Comparison of ENCODE assay signal across 12 cellular contexts in the genomic region with DNA sequence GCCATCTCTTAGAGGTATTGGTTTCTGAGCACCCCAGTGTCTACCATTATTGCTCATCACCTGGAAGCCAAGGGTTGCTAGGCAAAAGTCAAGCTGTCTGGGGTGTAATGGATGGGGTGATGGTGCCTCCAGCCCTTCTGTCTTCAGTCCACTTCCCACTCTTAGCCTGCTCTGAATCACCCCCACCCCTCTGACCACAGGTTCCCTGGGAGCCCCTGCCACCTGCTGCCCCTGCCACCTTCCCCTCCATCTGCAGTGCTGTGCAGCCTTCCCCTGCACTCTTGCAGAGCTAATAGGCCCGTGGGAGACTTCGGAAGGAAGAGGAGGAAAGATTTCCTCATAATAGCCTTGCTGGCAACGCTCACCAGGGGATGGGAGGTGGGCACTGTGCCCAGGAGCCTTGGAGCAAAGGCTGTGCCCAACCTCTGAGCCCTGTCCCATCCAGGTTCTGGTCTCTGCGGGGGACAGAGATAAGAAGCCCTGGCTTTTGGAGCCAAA. TPM values are rescaled to one million over a fixed set of nuclear protein-coding genes. Genes with fewer than 3 reads are reported as not detected.
DNase-seq lines count a peak whose midpoint lies in the region; ATAC-seq and TF ChIP-seq lines count a peak whose summit lies in the region.
"Had no signal": no experiment of that assay in that cellular context is flagged by ENCODE, and none has a peak within 500 bp of the region (broad histone marks: within the 10 kb centered on the region; RNA-seq: fewer than 3 reads in every experiment).

No MANE protein-coding gene starts in this region.

- peaks cover 1 to 9% of the 10 kb centered on the region in 2 donors for H3K36me3 Mint-ChIP-seq in activated T-cell treated with anti-CD3 and anti-CD28 coated beads, Interleukin-2, amount 50 U/mL, for 72 hours (ENCODE audit: insufficient read depth in 2 of 2)

- H3K36me3 ChIP-seq in lung (ENCODE audit: control insufficient read depth in 2 of 2, insufficient read depth in 2 of 2, low read length in 2 of 2) (peaks cover 11 to 60% of the 10 kb centered on the region in 2 donors), upper lobe of left lung (peaks cover 34 to 84% (median 73%) of the 10 kb centered on the region in 4 donors)

- peak overlapping the region; percentile 52 to 60 for H3K27ac ChIP-seq in lung (ENCODE audit: low read depth in 1 of 2, low read length in 1 of 2)
- peak overlapping the region; percentile 61 to 83 (median 74) for H3K27ac ChIP-seq in upper lobe of left lung
- H3K27ac ChIP-seq: BLaER1 had no signal

- no peaks in the 10 kb centered on the region for H3K27me3 Mint-ChIP-seq in activated T-cell treated with anti-CD3 and anti-CD28 coated beads, Interleukin-2, amount 50 U/mL, for 72 hours (ENCODE audit: low read depth)
- H3K27me3 Mint-ChIP-seq: activated T-cell treated with anti-CD3 and anti-CD28 coated beads, Interleukin-2, amount 50 U/mL, for 24 hours had no signal

- no peaks in the 10 kb centered on the region for H3K9me3 Mint-ChIP-seq in activated T-cell treated with anti-CD3 and anti-CD28 coated beads, Interleukin-2, amount 50 U/mL, for 72 hours
- H3K9me3 Mint-ChIP-seq: activated T-cell treated with anti-CD3 and anti-CD28 coated beads, Interleukin-2, amount 50 U/mL, for 24 hours had no signal

- TF ChIP-seq CTCF in astrocyte of the spinal cord (IDR thresholded peaks at IDR 0.05; ENCODE audit: low read depth, low read length) (no peak), lung (IDR thresholded peaks at IDR 0.05; ENCODE audit: control extremely low read depth, extremely low read depth) (no peak), upper lobe of left lung (IDR thresholded peaks at IDR 0.05) (no peak), GM10248 (IDR thresholded peaks at IDR 0.05; ENCODE audit: control extremely low read depth, extremely low read depth, low read depth, missing control alignments) (no peak)

- POLR2A ChIA-PET in GM10248 (lab: Yijun Ruan, JAX) = no interaction called here

- in situ Hi-C loops in astrocyte of the spinal cord (cut with HindIII; ENCODE audit: low sequenced_read_pairs) = no loop called here

- no peak overlapping the region for H3K27ac Mint-ChIP-seq in activated T-cell treated with anti-CD3 and anti-CD28 coated beads, Interleukin-2, amount 50 U/mL, for 72 hours

- TF ChIP-seq POLR2A in upper lobe of left lung (IDR thresholded peaks at IDR 0.05) = no peak

- H3K4me3 Mint-ChIP-seq in activated T-cell treated with anti-CD3 and anti-CD28 coated beads, Interleukin-2, amount 50 U/mL, for 72 hours = peak overlapping the region; percentile 80 to 81

- H3K27me3 ChIP-seq in lung (ENCODE audit: control insufficient read depth, insufficient read depth) (no peaks in the 10 kb centered on the region), upper lobe of left lung (no peaks in the 10 kb centered on the region)
- H3K27me3 ChIP-seq: BLaER1 had no signal

- DNase-seq in activated T-cell treated with anti-CD3 and anti-CD28 coated beads, Interleukin-2, amount 50 U/mL, for 72 hours = peak; percentile 17 to 25
- DNase-seq in activated T-cell treated with anti-CD3 and anti-CD28 coated beads for 4 hours (no peak), astrocyte of the spinal cord (ENCODE audit: low read depth, low spot score) (peak; percentile 41), lung (ENCODE audit: low spot score) (peak; percentile 45), upper lobe of left lung (no peak), GM10248 (ENCODE audit: extremely low spot score) (no peak), SKM-1 treated with dmso at 0.1 percent for 144 hours (lab: John Stamatoyannopoulos, UW; ENCODE audit: unreplicated experiment) (no peak), SW480 (ENCODE audit: low spot score) (no peak)
- DNase-seq: activated T-cell treated with anti-CD3 and anti-CD28 coated beads, Interleukin-2, amount 50 U/mL, for 24 hours; GOT3; NCI-H345 had no signal

- no peaks in the 10 kb centered on the region for H3K9me3 ChIP-seq in lung (ENCODE audit: control insufficient read depth in 2 of 2, insufficient read depth in 1 of 2, low read length in 1 of 2)
- no peaks in the 10 kb centered on the region for H3K9me3 ChIP-seq in upper lobe of left lung
- H3K9me3 ChIP-seq: BLaER1 had no signal

- no peak for TF ChIP-seq EP300 in upper lobe of left lung (IDR thresholded peaks at IDR 0.05)

- H3K4me3 ChIP-seq in astrocyte of the spinal cord (ENCODE audit: low read depth, low read length) (no peak overlapping the region), lung (no peak overlapping the region), upper lobe of left lung (peak overlapping the region in 2 of 4 donors; percentile 56 to 57)
- H3K4me3 ChIP-seq: BLaER1 had no signal

- peaks cover 14% of the 10 kb centered on the region for H3K4me1 Mint-ChIP-seq in activated T-cell treated with anti-CD3 and anti-CD28 coated beads, Interleukin-2, amount 50 U/mL, for 72 hours (ENCODE audit: low read depth)

- WGBS in lung, 2 donors = 26 to 47% methylated on average over 4 of the region's 4 CpGs
- WGBS in upper lobe of left lung, 2 donors = 8 to 80% methylated on average over 1 to 4 of the region's 4 CpGs

- CTCF ChIA-PET in GM10248 (lab: Yijun Ruan, JAX) = interaction anchor here (1.1 to 5.8 kb wide), 6 partner anchors 10 to 57 kb away, joined by 3 to 68 read pairs (median 19); partner anchors contain the start of gene CAPN2

- peak; percentile 61 to 65 for ATAC-seq in activated T-cell treated with anti-CD3 and anti-CD28 coated beads, Interleukin-2, amount 50 U/mL, for 72 hours (replicated peaks in 1 of 2)
- ATAC-seq in lung (ENCODE audit: insufficient read depth, low FRiP score) (peak; percentile 17), upper lobe of left lung (ENCODE audit: low FRiP score in 2 of 2) (peak; percentile 7 to 27)

- H3K4me1 ChIP-seq in lung (ENCODE audit: control insufficient read depth in 2 of 2, insufficient read depth in 2 of 2, low read length in 2 of 2) (peaks cover 0 to 15% of the 10 kb centered on the region in 2 donors), upper lobe of left lung (peaks cover 26 to 38% (median 34%) of the 10 kb centered on the region in 4 donors)
- H3K4me1 ChIP-seq: BLaER1 had no signal

RNA-seq across cellular contexts. Expression of gene CAPN2, which starts 35.5 kb away (rescaled TPM):
- 10 to 100 TPM; 37.8 to 58.8 TPM for total RNA-seq in activated T-cell treated with anti-CD3 and anti-CD28 coated beads, Interleukin-2, amount 50 U/mL, for 72 hours
- total RNA-seq in lung (100 to 1,000 TPM; 169 to 353 TPM), upper lobe of left lung (1,000 to 10,000 TPM in 1 of 6 donors, 100 to 1,000 TPM in 5; 271 to 1,436 (median 427) TPM)
- 100 to 1,000 TPM; 144 to 168 TPM for polyA plus RNA-seq in lung

Comparison
In these comparisons a context has a peak if more than half of its experiments do, and no peak if none do; other contexts are left out.
1. DNase-seq: peak in activated T-cell treated with anti-CD3 and anti-CD28 coated beads, Interleukin-2, amount 50 U/mL, for 72 hours (2 of 2), astrocyte of the spinal cord (single experiment) and lung (single experiment); none in activated T-cell treated with anti-CD3 and anti-CD28 coated beads for 4 hours (single experiment), upper lobe of left lung (0 of 2), GM10248 (single experiment), SKM-1 treated with dmso at 0.1 percent for 144 hours (single experiment) and SW480 (single experiment).
2. Peak in every context shown above with its lines, with median percentiles within 50 percentile points of each other: ATAC-seq.